In genomic region chr3:120802916-120803315, GRCh38 we compare ENCODE assay signal across 25 cellular contexts.
"Had no signal": no experiment of that assay in that cellular context is flagged by ENCODE, and none has a peak within 500 bp of the region (broad histone marks: within the 10 kb centered on the region; RNA-seq: fewer than 3 reads in every experiment).

No MANE protein-coding gene starts in this region.

- H3K36me3 ChIP-seq: ascending aorta, cardiac muscle cell, SJCRH30 had no signal

- H3K9ac ChIP-seq: SK-N-SH had no signal

- H3K9me3 ChIP-seq: ascending aorta, body of pancreas, SJCRH30, SK-N-SH had no signal

- DNase-seq: activated CD4-positive, alpha-beta T cell treated with anti-CD3 and anti-CD28 coated beads for 4 hours; activated CD8-positive, alpha-beta T cell treated with anti-CD3 and anti-CD28 coated beads, Interleukin-2, amount 10 ng/mL, durations not matched to agents 7 days and 5 days; activated effector memory CD4-positive, alpha-beta T cell treated with Interleukin-2 at 50 U/mL for 16 hours; activated naive CD4-positive, alpha-beta T cell treated with Interleukin-2 at 50 U/mL for 16 hours; activated naive CD8-positive, alpha-beta T cell treated with anti-CD3 and anti-CD28 coated beads, Interleukin-2, amount 50 U/mL, for 24 hours; activated T-cell treated with anti-CD3 and anti-CD28 coated beads, Interleukin-2, amount 50 U/mL, for 24 hours; amniotic stem cell; body of pancreas; NCI-H1048; NCI-H1930; NCI-H2171; NCI-H2227 treated with DMSO at 0.1 percent for 48 hours; NCI-H526; NCI-H774; OCI-M1; RPMI8226; SJCRH30; SK-N-SH; T-helper 1 cell had no signal

- H3K27me3 ChIP-seq: ascending aorta, body of pancreas, cardiac muscle cell, SJCRH30 had no signal

- H3K4me2 ChIP-seq: SK-N-SH had no signal

- H3K4me3 ChIP-seq: ascending aorta, body of pancreas, cardiac muscle cell, SJCRH30 had no signal

- ATAC-seq: activated CD4-positive, CD25-positive, alpha-beta regulatory T cell treated with anti-CD3 and anti-CD28 coated beads, Interleukin-2, amount 50 U/mL, for 24 hours; activated CD8-positive, alpha-beta T cell treated with anti-CD3 and anti-CD28 coated beads, Interleukin-2, amount 10 ng/mL, durations not matched to agents 7 days and 5 days; activated naive CD4-positive, alpha-beta T cell treated with anti-CD3 and anti-CD28 coated beads, Interleukin-2, amount 50 U/mL, for 72 hours; activated naive CD8-positive, alpha-beta T cell treated with anti-CD3 and anti-CD28 coated beads, Interleukin-2, amount 50 U/mL, for 24 hours; body of pancreas; Panc1; Right ventricle myocardium inferior had no signal

- H3K4me1 ChIP-seq: ascending aorta, body of pancreas, SJCRH30 had no signal

- H3K27ac ChIP-seq: ascending aorta, body of pancreas, cardiac muscle cell, SJCRH30 had no signal
